Comparison of ENCODE assay signal across 1 cellular context in genomic region chr12:122847516-122847836, GRCh38.
TF ChIP-seq lines count a peak whose summit lies in the region.

No MANE protein-coding gene starts in this region.

TF ChIP-seq in WTC11, 78 proteins besides CTCF, POLR2A, EP300 and RAD21 (continued from another document):
- TF ChIP-seq, protein P1, sequence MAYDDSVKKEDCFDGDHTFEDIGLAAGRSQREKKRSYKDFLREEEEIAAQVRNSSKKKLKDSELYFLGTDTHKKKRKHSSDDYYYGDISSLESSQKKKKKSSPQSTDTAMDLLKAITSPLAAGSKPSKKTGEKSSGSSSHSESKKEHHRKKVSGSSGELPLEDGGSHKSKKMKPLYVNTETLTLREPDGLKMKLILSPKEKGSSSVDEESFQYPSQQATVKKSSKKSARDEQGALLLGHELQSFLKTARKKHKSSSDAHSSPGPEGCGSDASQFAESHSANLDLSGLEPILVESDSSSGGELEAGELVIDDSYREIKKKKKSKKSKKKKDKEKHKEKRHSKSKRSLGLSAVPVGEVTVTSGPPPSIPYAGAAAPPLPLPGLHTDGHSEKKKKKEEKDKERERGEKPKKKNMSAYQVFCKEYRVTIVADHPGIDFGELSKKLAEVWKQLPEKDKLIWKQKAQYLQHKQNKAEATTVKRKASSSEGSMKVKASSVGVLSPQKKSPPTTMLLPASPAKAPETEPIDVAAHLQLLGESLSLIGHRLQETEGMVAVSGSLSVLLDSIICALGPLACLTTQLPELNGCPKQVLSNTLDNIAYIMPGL (CRISPR knock-in tag; IDR thresholded peaks at IDR 0.05) = no peak
- TF ChIP-seq ZBTB21 (CRISPR knock-in tag; IDR thresholded peaks at IDR 0.05; ENCODE audit: borderline replicate concordance) = no peak
- no peak for TF ChIP-seq OVOL2 (CRISPR knock-in tag; IDR thresholded peaks at IDR 0.05; ENCODE audit: borderline replicate concordance)
- TF ChIP-seq ATF6 (CRISPR knock-in tag; IDR thresholded peaks at IDR 0.05) = no peak
- no peak for TF ChIP-seq SMAD4 (CRISPR knock-in tag; IDR thresholded peaks at IDR 0.05)
- TF ChIP-seq GABPB1 (CRISPR knock-in tag; IDR thresholded peaks at IDR 0.05) = no peak
- no peak for TF ChIP-seq TCF7 (CRISPR knock-in tag; IDR thresholded peaks at IDR 0.05; ENCODE audit: low read depth)
- no peak for TF ChIP-seq ZNF425 (CRISPR knock-in tag; conservative IDR thresholded peaks at IDR 0.05)
